28 cellular contexts compared by ENCODE assay signal in genomic region chr9:26391036-26391435, GRCh38.
"Had no signal": no experiment of that assay in that cellular context is flagged by ENCODE, and none has a peak within 500 bp of the region (broad histone marks: within the 10 kb centered on the region; RNA-seq: fewer than 3 reads in every experiment).

No MANE protein-coding gene starts in this region.

- H3K4me1 ChIP-seq: left lung, lower lobe of right lung, right atrium auricular region, stomach, testis, thyroid gland, transverse colon, upper lobe of left lung, vagina had no signal

- H3K27ac ChIP-seq: left lung, lower lobe of right lung, ovary, right atrium auricular region, skin epidermis, stomach, testis, thyroid gland, transverse colon, upper lobe of left lung, vagina had no signal

- H3K4me1 Mint-ChIP-seq: immature natural killer cell; mesothelial cell of epicardium; naive B cell; natural killer cell; nephron progenitor cell; stimulated activated naive B cell treated with anti-CD40 and anti-IgM and Interleukin-4, amounts not matched to agents 10 μg/mL and 1 μg/mL and 100 μg/mL, for 72 hours had no signal

- H3K27me3 Mint-ChIP-seq: naive B cell; progenitor cell of endocrine pancreas; stimulated activated naive B cell treated with anti-CD40 and anti-IgM and Interleukin-4, amounts not matched to agents 10 μg/mL and 1 μg/mL and 100 μg/mL, for 72 hours had no signal

- DNase-seq: hypothalamus; immature natural killer cell; kidney; left colon; left lung; lower lobe of right lung; mesendoderm; naive B cell; natural killer cell; nephron progenitor cell; ovary; stimulated activated CD4-positive, alpha-beta T cell treated with anti-CD3 and anti-CD28 coated beads, Interleukin-12 subunit alpha, Interleukin-12 subunit beta, amount 100 ng/mL, for 4 hours; stimulated activated CD4-positive, alpha-beta T cell treated with anti-CD3 and anti-CD28 coated beads, Interleukin-15, amount 100 ng/mL, for 24 hours; stimulated activated CD4-positive, alpha-beta T cell treated with anti-CD3 and anti-CD28 coated beads, Interleukin-2, amount 100 ng/mL, for 24 hours; stimulated activated CD4-positive, alpha-beta T cell treated with anti-CD3 and anti-CD28 coated beads, Interleukin-4, amount 100 ng/mL, for 1 hour; stimulated activated naive B cell treated with anti-CD40 and anti-IgM and Interleukin-4, amounts not matched to agents 10 μg/mL and 1 μg/mL and 100 μg/mL, for 72 hours; stimulated activated naive CD8-positive, alpha-beta T cell treated with anti-CD3 and anti-CD28 coated beads, Interleukin-15, Interleukin-2, amounts not matched to agents 100 U/mL and 50 U/mL, for 24 hours; stomach; testis; thyroid gland; transverse colon; upper lobe of left lung had no signal

- H3K4me3 ChIP-seq: left lung, lower lobe of right lung, ovary, right atrium auricular region, skin epidermis, stomach, testis, thyroid gland, transverse colon, upper lobe of left lung, vagina had no signal

- H3K4me3 Mint-ChIP-seq: immature natural killer cell; mesothelial cell of epicardium; naive B cell; natural killer cell; nephron progenitor cell; stimulated activated naive B cell treated with anti-CD40 and anti-IgM and Interleukin-4, amounts not matched to agents 10 μg/mL and 1 μg/mL and 100 μg/mL, for 72 hours had no signal

- H3K36me3 ChIP-seq: left lung, lower lobe of right lung, ovary, right atrium auricular region, stomach, thyroid gland, transverse colon, upper lobe of left lung, vagina had no signal

- H3K27ac Mint-ChIP-seq: immature natural killer cell; mesothelial cell of epicardium; naive B cell; natural killer cell; nephron progenitor cell; progenitor cell of endocrine pancreas; stimulated activated naive B cell treated with anti-CD40 and anti-IgM and Interleukin-4, amounts not matched to agents 10 μg/mL and 1 μg/mL and 100 μg/mL, for 72 hours had no signal

- H3K9me3 ChIP-seq: ovary, testis, thyroid gland, transverse colon, vagina had no signal

- ATAC-seq: left colon; left lung; lower lobe of right lung; natural killer cell; sciatic nerve; stimulated activated naive B cell treated with anti-CD40 and anti-IgM and Interleukin-4, amounts not matched to agents 10 μg/mL and 1 μg/mL and 100 μg/mL, for 72 hours; stimulated activated naive CD8-positive, alpha-beta T cell treated with anti-CD3 and anti-CD28 coated beads, Interleukin-15, Interleukin-2, amounts not matched to agents 100 U/mL and 50 U/mL, for 24 hours had no signal

- H3K27me3 ChIP-seq: left lung, ovary, right atrium auricular region, stomach, testis, thyroid gland, transverse colon, upper lobe of left lung, vagina had no signal

- H3K36me3 Mint-ChIP-seq: immature natural killer cell; mesothelial cell of epicardium; naive B cell; natural killer cell; stimulated activated naive B cell treated with anti-CD40 and anti-IgM and Interleukin-4, amounts not matched to agents 10 μg/mL and 1 μg/mL and 100 μg/mL, for 72 hours had no signal
